Comparison of ENCODE assay signal across 8 cellular contexts in the genomic region with DNA sequence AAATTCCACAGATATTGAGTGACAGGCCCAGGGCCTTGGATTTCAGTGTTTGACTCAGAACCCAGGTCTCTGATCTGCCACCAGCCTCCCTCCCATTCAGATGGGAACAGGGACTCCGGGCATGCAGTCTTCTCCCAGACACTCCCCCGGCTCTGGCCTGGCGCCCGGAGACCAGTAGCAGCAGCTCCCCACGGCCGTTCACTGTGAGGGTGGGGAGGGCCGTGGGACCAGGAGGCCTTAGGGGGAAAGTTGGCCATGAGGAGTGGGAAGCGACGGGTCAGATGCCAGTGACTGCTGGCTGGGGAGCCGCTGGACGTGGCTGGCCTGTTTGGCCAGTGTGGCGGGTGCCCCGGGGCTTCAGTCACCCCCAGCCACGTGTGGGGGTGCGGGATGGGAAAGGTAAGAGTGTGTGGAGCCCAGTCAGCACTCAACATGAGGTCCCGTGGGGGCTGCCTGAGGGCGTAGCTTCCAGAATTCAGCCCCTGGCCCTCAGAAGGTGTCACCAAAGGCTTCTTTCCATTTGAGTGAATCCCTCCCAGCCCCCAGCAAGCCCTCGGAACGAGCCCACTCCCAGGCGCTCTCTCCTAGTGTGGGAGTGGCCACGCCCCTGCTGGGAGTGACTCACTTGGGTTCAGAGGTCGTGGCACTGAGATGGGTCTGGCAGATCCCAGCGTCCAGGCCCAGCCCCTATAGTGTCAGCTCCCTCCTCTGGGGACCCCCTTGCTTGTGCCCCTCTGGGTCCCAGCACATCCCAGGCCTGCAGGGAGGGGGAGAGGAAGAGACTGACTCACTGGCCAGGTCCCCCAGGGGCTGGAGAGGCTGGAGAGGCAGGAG.
A peak's percentile ranks its signal among the peaks of the same experiment; 100 is the strongest.
DNase-seq lines count a peak whose midpoint lies in the region; ATAC-seq and TF ChIP-seq lines count a peak whose summit lies in the region.

No MANE protein-coding gene starts in this region.

- intact Hi-C loops in natural killer cell (cut with micrococcal nuclease) = loop anchor here (2.0 to 10.0 kb wide), 2 partner anchors 15 to 435 kb away; no protein-coding TSS in a partner anchor
- intact Hi-C loops in tibial artery (cut with DNase I; ENCODE audit: low total_unique reads) = no loop called here

- no peaks in the 10 kb centered on the region for H3K27me3 Mint-ChIP-seq in natural killer cell (ENCODE audit: low read depth in 2 of 2)

- H3K4me1 Mint-ChIP-seq in natural killer cell = peaks cover 72 to 87% of the 10 kb centered on the region in 2 donors

- H3K36me3 Mint-ChIP-seq in natural killer cell = no peaks in the 10 kb centered on the region

- H3K9me3 ChIP-seq in tibial artery = no peaks in the 10 kb centered on the region

- peak overlapping the region; percentile 61 to 62 for H3K27ac ChIP-seq in tibial artery

- CTCF ChIA-PET in AG04449 (lab: Yijun Ruan, JAX) = interaction anchor here (0.8 to 2.6 kb wide), 7 partner anchors 9 to 121 kb away, joined by 3 to 18 read pairs (median 4); no protein-coding TSS in a partner anchor

- TF ChIP-seq CTCF in AG04449 (IDR thresholded peaks at IDR 0.05; ENCODE audit: insufficient read depth, low read length, missing control alignments) (no peak), natural killer cell (IDR thresholded peaks at IDR 0.05) (no peak), tibial artery (IDR thresholded peaks at IDR 0.05) (no peak)

- H3K4me1 ChIP-seq in tibial artery = peaks cover 3 to 76% (median 49%) of the 10 kb centered on the region in 4 donors

- no peak for ATAC-seq in natural killer cell

- H3K4me3 Mint-ChIP-seq in natural killer cell = peak overlapping the region; percentile 96

- DNase-seq in AG04449 (ENCODE audit: low read depth, low spot score) (no peak), HT-29 (ENCODE audit: low spot score) (peak; percentile 63), activated T-cell treated with anti-CD3 and anti-CD28 coated beads for 24 hours (ENCODE audit: low read depth) (peak; percentile 71), fibroblast of gingiva (ENCODE audit: low read depth) (peak; percentile 45), natural killer cell (no peak), tibial artery (peak; percentile 64 to 85), NCI-H748 treated with DMSO at 0.1 percent for 48 hours (lab: John Stamatoyannopoulos, UW) (no peak), OCI-M2 (lab: John Stamatoyannopoulos, UW; ENCODE audit: unreplicated experiment) (no peak)

- H3K27ac Mint-ChIP-seq in natural killer cell = peak overlapping the region; percentile 94

- POLR2A ChIA-PET in AG04449 (lab: Yijun Ruan, JAX) = interaction anchor here (1.0 kb wide), 1 partner anchor 125 kb away, joined by 3 read pairs; no protein-coding TSS in a partner anchor

- no peaks in the 10 kb centered on the region for H3K27me3 ChIP-seq in tibial artery

- no peaks in the 10 kb centered on the region for H3K36me3 ChIP-seq in tibial artery

- H3K4me3 ChIP-seq in AG04449 (ENCODE audit: low read depth, low read length) (peak overlapping the region; percentile 54), tibial artery (peak overlapping the region in 1 of 2 donors; percentile 59)

- no peaks in the 10 kb centered on the region for H3K9me3 Mint-ChIP-seq in natural killer cell

Comparison
In these comparisons a context has a peak if more than half of its experiments do, and no peak if none do; other contexts are left out.
1. DNase-seq: peak in HT-29 (single experiment), activated T-cell treated with anti-CD3 and anti-CD28 coated beads for 24 hours (single experiment), fibroblast of gingiva (single experiment) and tibial artery (2 of 2); none in AG04449 (single experiment), natural killer cell (single experiment), NCI-H748 treated with DMSO at 0.1 percent for 48 hours (single experiment) and OCI-M2 (single experiment).